Comparison of ENCODE assay signal across 1 cellular context in the genomic region with DNA sequence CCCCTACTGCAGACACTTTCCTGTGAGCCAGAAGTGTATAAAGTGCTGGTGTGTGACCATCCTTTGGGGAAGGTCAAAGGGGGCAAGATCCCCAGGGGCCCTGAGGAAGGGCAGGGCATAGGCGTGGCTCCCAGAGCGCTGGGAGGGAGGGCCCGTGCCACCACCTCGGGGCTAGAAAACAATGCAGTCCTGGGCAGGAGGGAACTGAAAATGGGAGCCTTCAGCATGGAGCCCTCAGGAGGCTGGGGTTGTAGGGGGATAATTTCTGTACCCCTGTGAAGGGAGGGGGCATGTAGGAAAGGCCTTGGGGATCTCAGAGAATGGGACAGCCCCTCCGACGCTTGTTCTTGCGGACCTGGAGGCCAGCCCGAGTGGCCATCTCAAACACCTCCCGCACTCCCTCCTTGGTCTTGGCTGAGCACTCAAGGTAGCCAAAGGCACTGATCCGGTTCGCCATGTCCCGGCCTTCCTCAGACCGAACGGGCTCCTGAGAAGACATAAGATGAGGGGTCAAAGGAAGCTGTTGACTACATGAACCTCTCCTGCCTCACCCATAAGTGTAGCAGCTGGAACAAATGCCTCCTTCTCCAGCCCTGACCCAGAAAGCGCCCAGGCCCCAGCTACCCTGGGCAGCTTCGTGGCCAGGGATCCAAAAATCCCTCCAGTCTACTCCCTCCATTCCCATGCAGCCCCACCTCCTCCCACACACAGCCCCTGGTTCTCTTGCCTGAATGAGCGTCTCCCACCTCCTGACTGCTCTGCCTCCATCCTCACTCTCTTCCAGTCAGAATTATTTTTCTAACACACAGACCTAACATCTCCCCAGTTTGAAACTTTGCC.
TF ChIP-seq lines count a peak whose summit lies in the region.

No MANE protein-coding gene starts in this region.

TF ChIP-seq in K562, 482 proteins besides CTCF, POLR2A, EP300 and RAD21 (continues in another document):
- TF ChIP-seq ZNF347 (CRISPR knock-in tag; IDR thresholded peaks at IDR 0.05; ENCODE audit: low read depth) (no peak), CSDE1 (IDR thresholded peaks at IDR 0.05) (no peak), GTF2E2 (tag; IDR thresholded peaks at IDR 0.05) (no peak), ZNF583 (CRISPR knock-in tag; IDR thresholded peaks at IDR 0.05) (no peak), SIN3B (IDR thresholded peaks at IDR 0.05; ENCODE audit: low read depth) (no peak), HDAC2 (IDR thresholded peaks at IDR 0.05) (no peak), HDGF (IDR thresholded peaks at IDR 0.05) (no peak), SRSF9 (IDR thresholded peaks at IDR 0.05; ENCODE audit: borderline replicate concordance, low read depth, low read length) (no peak), ZKSCAN8 (CRISPR knock-in tag; IDR thresholded peaks at IDR 0.05) (0 out of 2 replicates have a peak, but pooled peaks have one; percentile 22), HDAC8 (tag; IDR thresholded peaks at IDR 0.05) (no peak), ZNF165 (CRISPR knock-in tag; IDR thresholded peaks at IDR 0.05; ENCODE audit: borderline replicate concordance) (no peak), OTX1 (CRISPR knock-in tag; IDR thresholded peaks at IDR 0.05) (no peak), HCFC1 (IDR thresholded peaks at IDR 0.05; ENCODE audit: low read depth, low read length) (no peak), SUPT5H (IDR thresholded peaks at IDR 0.05) (peak; percentile 57), XRCC4 (IDR thresholded peaks at IDR 0.05; ENCODE audit: extremely low read depth, insufficient read depth, insufficient read length) (no peak), POLR2AphosphoS2 (IDR thresholded peaks at IDR 0.05; ENCODE audit: low read length) (no peak), LARP7 (IDR thresholded peaks at IDR 0.05) (no peak), ARID1B (IDR thresholded peaks at IDR 0.05) (no peak), TCF7L2 (IDR thresholded peaks at IDR 0.05; ENCODE audit: low read depth, low read length) (no peak), SP1 (CRISPR knock-in tag; IDR thresholded peaks at IDR 0.05) (no peak), ADNP (tag; IDR thresholded peaks at IDR 0.05) (no peak), HIVEP1 (CRISPR knock-in tag; IDR thresholded peaks at IDR 0.05) (no peak), ZNF445 (CRISPR knock-in tag; IDR thresholded peaks at IDR 0.05; ENCODE audit: low read depth) (0 out of 2 replicates have a peak, but pooled peaks have one; percentile 9), GABPB2 (CRISPR knock-in tag; conservative IDR thresholded peaks at IDR 0.05) (no peak), HLTF (IDR thresholded peaks at IDR 0.05) (no peak), RBM25 (IDR thresholded peaks at IDR 0.05; ENCODE audit: low read depth, low read length, severe bottlenecking) (no peak), XRCC3 (IDR thresholded peaks at IDR 0.05) (no peak), KLF13 (tag; IDR thresholded peaks at IDR 0.05; ENCODE audit: borderline replicate concordance, low read depth) (no peak), ZNF717 (CRISPR knock-in tag; IDR thresholded peaks at IDR 0.05) (no peak), NFE2 (IDR thresholded peaks at IDR 0.05; ENCODE audit: low read depth) (no peak), YBX1 (IDR thresholded peaks at IDR 0.05) (no peak), FOXP1 (CRISPR knock-in tag; IDR thresholded peaks at IDR 0.05) (no peak), ZNF253 (CRISPR knock-in tag; conservative IDR thresholded peaks at IDR 0.05) (no peak), TCF3 (CRISPR knock-in tag; IDR thresholded peaks at IDR 0.05) (no peak), BHLHE40 (IDR thresholded peaks at IDR 0.05; ENCODE audit: low read length) (no peak), ZNF436 (CRISPR knock-in tag; IDR thresholded peaks at IDR 0.05) (no peak), ZNF431 (CRISPR knock-in tag; IDR thresholded peaks at IDR 0.05) (0 out of 2 replicates have a peak, but pooled peaks have one; percentile 10), ZNF174 (CRISPR knock-in tag; IDR thresholded peaks at IDR 0.05) (no peak), TGIF2 (CRISPR knock-in tag; IDR thresholded peaks at IDR 0.05) (no peak), NEUROD1 (IDR thresholded peaks at IDR 0.05; ENCODE audit: borderline replicate concordance, low read depth, low read length, partially characterized antibody) (no peak), ZNF175 (CRISPR knock-in tag; IDR thresholded peaks at IDR 0.05; ENCODE audit: low read depth) (no peak), ZNF57 (CRISPR knock-in tag; IDR thresholded peaks at IDR 0.05) (no peak), ZC3H11A (IDR thresholded peaks at IDR 0.05; ENCODE audit: low read depth, low read length) (no peak)
- TF ChIP-seq, protein P1, sequence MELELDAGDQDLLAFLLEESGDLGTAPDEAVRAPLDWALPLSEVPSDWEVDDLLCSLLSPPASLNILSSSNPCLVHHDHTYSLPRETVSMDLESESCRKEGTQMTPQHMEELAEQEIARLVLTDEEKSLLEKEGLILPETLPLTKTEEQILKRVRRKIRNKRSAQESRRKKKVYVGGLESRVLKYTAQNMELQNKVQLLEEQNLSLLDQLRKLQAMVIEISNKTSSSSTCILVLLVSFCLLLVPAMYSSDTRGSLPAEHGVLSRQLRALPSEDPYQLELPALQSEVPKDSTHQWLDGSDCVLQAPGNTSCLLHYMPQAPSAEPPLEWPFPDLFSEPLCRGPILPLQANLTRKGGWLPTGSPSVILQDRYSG (tag; conservative IDR thresholded peaks at IDR 0.05; ENCODE audit: low read depth): no peak; the same call in 1 of the 2 replicates
- TF ChIP-seq, protein P2, sequence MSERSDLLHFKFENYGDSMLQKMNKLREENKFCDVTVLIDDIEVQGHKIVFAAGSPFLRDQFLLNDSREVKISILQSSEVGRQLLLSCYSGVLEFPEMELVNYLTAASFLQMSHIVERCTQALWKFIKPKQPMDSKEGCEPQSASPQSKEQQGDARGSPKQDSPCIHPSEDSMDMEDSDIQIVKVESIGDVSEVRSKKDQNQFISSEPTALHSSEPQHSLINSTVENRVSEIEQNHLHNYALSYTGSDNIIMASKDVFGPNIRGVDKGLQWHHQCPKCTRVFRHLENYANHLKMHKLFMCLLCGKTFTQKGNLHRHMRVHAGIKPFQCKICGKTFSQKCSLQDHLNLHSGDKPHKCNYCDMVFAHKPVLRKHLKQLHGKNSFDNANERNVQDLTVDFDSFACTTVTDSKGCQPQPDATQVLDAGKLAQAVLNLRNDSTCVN (CRISPR knock-in tag; IDR thresholded peaks at IDR 0.05): 0 out of 2 replicates have a peak, but pooled peaks have one; percentile 2
- TF ChIP-seq, protein P3, sequence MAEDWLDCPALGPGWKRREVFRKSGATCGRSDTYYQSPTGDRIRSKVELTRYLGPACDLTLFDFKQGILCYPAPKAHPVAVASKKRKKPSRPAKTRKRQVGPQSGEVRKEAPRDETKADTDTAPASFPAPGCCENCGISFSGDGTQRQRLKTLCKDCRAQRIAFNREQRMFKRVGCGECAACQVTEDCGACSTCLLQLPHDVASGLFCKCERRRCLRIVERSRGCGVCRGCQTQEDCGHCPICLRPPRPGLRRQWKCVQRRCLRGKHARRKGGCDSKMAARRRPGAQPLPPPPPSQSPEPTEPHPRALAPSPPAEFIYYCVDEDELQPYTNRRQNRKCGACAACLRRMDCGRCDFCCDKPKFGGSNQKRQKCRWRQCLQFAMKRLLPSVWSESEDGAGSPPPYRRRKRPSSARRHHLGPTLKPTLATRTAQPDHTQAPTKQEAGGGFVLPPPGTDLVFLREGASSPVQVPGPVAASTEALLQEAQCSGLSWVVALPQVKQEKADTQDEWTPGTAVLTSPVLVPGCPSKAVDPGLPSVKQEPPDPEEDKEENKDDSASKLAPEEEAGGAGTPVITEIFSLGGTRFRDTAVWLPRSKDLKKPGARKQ (CRISPR knock-in tag; IDR thresholded peaks at IDR 0.05): no peak
- TF ChIP-seq, protein P4, sequence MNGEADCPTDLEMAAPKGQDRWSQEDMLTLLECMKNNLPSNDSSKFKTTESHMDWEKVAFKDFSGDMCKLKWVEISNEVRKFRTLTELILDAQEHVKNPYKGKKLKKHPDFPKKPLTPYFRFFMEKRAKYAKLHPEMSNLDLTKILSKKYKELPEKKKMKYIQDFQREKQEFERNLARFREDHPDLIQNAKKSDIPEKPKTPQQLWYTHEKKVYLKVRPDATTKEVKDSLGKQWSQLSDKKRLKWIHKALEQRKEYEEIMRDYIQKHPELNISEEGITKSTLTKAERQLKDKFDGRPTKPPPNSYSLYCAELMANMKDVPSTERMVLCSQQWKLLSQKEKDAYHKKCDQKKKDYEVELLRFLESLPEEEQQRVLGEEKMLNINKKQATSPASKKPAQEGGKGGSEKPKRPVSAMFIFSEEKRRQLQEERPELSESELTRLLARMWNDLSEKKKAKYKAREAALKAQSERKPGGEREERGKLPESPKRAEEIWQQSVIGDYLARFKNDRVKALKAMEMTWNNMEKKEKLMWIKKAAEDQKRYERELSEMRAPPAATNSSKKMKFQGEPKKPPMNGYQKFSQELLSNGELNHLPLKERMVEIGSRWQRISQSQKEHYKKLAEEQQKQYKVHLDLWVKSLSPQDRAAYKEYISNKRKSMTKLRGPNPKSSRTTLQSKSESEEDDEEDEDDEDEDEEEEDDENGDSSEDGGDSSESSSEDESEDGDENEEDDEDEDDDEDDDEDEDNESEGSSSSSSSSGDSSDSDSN (IDR thresholded peaks at IDR 0.05; ENCODE audit: borderline replicate concordance in 1 of 2, low read depth in 2 of 2, low read length in 2 of 2): no peak
- TF ChIP-seq, protein P5, sequence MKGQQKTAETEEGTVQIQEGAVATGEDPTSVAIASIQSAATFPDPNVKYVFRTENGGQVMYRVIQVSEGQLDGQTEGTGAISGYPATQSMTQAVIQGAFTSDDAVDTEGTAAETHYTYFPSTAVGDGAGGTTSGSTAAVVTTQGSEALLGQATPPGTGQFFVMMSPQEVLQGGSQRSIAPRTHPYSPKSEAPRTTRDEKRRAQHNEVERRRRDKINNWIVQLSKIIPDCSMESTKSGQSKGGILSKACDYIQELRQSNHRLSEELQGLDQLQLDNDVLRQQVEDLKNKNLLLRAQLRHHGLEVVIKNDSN (CRISPR knock-in tag; IDR thresholded peaks at IDR 0.05): no peak
- TF ChIP-seq, protein P6, sequence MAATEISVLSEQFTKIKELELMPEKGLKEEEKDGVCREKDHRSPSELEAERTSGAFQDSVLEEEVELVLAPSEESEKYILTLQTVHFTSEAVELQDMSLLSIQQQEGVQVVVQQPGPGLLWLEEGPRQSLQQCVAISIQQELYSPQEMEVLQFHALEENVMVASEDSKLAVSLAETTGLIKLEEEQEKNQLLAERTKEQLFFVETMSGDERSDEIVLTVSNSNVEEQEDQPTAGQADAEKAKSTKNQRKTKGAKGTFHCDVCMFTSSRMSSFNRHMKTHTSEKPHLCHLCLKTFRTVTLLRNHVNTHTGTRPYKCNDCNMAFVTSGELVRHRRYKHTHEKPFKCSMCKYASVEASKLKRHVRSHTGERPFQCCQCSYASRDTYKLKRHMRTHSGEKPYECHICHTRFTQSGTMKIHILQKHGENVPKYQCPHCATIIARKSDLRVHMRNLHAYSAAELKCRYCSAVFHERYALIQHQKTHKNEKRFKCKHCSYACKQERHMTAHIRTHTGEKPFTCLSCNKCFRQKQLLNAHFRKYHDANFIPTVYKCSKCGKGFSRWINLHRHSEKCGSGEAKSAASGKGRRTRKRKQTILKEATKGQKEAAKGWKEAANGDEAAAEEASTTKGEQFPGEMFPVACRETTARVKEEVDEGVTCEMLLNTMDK (IDR thresholded peaks at IDR 0.05; ENCODE audit: borderline replicate concordance, insufficient read depth, low read depth, low read length, poor library complexity, severe bottlenecking): no peak
- TF ChIP-seq, protein P7, sequence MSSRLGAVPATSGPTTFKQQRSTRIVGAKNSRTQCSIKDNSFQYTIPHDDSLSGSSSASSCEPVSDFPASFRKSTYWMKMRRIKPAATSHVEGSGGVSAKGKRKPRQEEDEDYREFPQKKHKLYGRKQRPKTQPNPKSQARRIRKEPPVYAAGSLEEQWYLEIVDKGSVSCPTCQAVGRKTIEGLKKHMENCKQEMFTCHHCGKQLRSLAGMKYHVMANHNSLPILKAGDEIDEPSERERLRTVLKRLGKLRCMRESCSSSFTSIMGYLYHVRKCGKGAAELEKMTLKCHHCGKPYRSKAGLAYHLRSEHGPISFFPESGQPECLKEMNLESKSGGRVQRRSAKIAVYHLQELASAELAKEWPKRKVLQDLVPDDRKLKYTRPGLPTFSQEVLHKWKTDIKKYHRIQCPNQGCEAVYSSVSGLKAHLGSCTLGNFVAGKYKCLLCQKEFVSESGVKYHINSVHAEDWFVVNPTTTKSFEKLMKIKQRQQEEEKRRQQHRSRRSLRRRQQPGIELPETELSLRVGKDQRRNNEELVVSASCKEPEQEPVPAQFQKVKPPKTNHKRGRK (tag; IDR thresholded peaks at IDR 0.05): no peak
- TF ChIP-seq, protein P8, sequence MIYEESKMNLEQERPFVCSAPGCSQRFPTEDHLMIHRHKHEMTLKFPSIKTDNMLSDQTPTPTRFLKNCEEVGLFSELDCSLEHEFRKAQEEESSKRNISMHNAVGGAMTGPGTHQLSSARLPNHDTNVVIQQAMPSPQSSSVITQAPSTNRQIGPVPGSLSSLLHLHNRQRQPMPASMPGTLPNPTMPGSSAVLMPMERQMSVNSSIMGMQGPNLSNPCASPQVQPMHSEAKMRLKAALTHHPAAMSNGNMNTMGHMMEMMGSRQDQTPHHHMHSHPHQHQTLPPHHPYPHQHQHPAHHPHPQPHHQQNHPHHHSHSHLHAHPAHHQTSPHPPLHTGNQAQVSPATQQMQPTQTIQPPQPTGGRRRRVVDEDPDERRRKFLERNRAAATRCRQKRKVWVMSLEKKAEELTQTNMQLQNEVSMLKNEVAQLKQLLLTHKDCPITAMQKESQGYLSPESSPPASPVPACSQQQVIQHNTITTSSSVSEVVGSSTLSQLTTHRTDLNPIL (CRISPR knock-in tag; IDR thresholded peaks at IDR 0.05): no peak
- TF ChIP-seq, protein P9, sequence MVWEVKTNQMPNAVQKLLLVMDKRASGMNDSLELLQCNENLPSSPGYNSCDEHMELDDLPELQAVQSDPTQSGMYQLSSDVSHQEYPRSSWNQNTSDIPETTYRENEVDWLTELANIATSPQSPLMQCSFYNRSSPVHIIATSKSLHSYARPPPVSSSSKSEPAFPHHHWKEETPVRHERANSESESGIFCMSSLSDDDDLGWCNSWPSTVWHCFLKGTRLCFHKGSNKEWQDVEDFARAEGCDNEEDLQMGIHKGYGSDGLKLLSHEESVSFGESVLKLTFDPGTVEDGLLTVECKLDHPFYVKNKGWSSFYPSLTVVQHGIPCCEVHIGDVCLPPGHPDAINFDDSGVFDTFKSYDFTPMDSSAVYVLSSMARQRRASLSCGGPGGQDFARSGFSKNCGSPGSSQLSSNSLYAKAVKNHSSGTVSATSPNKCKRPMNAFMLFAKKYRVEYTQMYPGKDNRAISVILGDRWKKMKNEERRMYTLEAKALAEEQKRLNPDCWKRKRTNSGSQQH (CRISPR knock-in tag; IDR thresholded peaks at IDR 0.05): peak; percentile 60
